Comparison of ENCODE assay signal across 8 cellular contexts in the genomic region with DNA sequence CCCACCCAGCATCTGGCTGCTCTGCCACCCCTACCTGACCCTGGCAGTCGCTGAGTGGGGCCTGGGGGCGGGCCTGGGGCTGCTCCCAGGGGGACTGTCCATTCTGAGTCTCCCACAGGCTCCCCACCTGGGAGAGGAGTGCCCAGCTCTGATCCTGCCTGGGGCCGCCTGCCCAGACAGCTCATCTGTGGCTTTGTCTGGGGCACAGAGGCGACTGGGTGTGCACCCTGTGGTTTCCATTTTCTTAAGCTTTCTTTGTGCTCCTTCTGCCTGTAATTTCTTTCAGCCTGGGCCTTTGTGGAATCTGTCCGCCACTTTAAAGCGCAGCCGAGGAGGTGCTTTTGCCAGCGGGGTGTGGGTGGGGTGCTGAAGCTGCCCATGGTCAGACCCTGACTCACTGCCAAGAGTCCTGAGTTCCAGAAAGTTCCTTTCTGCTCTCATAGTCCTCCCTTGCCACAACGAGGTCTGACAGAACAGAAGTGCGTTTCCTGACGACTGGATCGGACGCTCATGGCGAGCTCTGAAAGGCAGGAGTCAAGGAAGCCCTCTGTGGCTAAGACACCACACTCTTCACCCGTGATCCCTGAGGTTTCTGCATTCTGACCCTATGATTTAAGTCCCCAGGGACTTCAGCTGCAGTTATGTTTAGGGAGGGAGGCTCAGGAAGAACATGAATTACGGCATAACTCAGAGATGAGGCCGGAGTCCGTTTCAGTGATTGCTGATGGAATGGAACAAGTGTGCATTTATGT.
A peak's percentile ranks its signal among the peaks of the same experiment; 100 is the strongest.
DNase-seq lines count a peak whose midpoint lies in the region; ATAC-seq, FAIRE-seq and TF ChIP-seq lines count a peak whose summit lies in the region.

No MANE protein-coding gene starts in this region.

- no peaks in the 10 kb centered on the region for H3K27me3 ChIP-seq in HAP-1 (ENCODE audit: low read depth)
- no peaks in the 10 kb centered on the region for H3K27me3 ChIP-seq in left ventricle myocardium inferior (ENCODE audit: low read depth)
- H3K27me3 ChIP-seq in small intestine (ENCODE audit: control insufficient read depth in 2 of 2, insufficient read depth in 2 of 2, low read length in 2 of 2) = no peaks in the 10 kb centered on the region

- 33 to 44% (median 37%) methylated on average over 18 of the region's 18 CpGs for WGBS in small intestine, 3 donors

- H3K36me3 ChIP-seq in HAP-1 (replicated peaks) = no peaks in the 10 kb centered on the region; the same call in none of the 2 replicates
- peaks cover 13% of the 10 kb centered on the region for H3K36me3 ChIP-seq in left ventricle myocardium inferior
- H3K36me3 ChIP-seq in small intestine (ENCODE audit: control insufficient read depth in 2 of 2, insufficient read depth in 2 of 2, low read length in 2 of 2) = no peaks in the 10 kb centered on the region

- H3K9me3 ChIP-seq in HAP-1 = no peaks in the 10 kb centered on the region
- no peaks in the 10 kb centered on the region for H3K9me3 ChIP-seq in left ventricle myocardium inferior (replicated peaks)
- H3K9me3 ChIP-seq in small intestine (ENCODE audit: control insufficient read depth, low read depth) = no peaks in the 10 kb centered on the region

- H3K4me1 ChIP-seq in HAP-1 (peaks cover 34% of the 10 kb centered on the region), left ventricle myocardium inferior (peaks cover 98% of the 10 kb centered on the region), small intestine (ENCODE audit: control insufficient read depth in 2 of 2, insufficient read depth in 1 of 2, low read depth in 1 of 2, low read length in 1 of 2) (peaks cover 2% of the 10 kb centered on the region in 2 donors)

- in situ Hi-C loops in HAP-1 (cut with MboI; ENCODE audit: low sequenced_read_pairs) = no loop called here

- TF ChIP-seq CTCF in VCaP (conservative IDR thresholded peaks at IDR 0.05) (no peak), left ventricle myocardium inferior (IDR thresholded peaks at IDR 0.05; ENCODE audit: borderline replicate concordance) (no peak)

- ATAC-seq in HG02981 (IDR thresholded peaks at IDR 0.05; ENCODE audit: unreplicated experiment) (no peak), GM21529 (IDR thresholded peaks at IDR 0.05; ENCODE audit: unreplicated experiment) (no peak)

- H3K27ac ChIP-seq in VCaP (peak overlapping the region; percentile 22), left ventricle myocardium inferior (replicated peaks) (peak overlapping the region; percentile 90), small intestine (ENCODE audit: low read depth in 1 of 2, low read length in 1 of 2) (peak overlapping the region; percentile 27 to 56)

- FAIRE-seq in small intestine (lab: Jason Lieb, UNC) = no peak

- DNase-seq in HAP-1 (ENCODE audit: low spot score in 2 of 2) = peak; percentile 60 to 75
- no peak for DNase-seq in left ventricle myocardium inferior
- DNase-seq in small intestine = peak; percentile 59
- no peak for DNase-seq in retina
- no peak for DNase-seq in activated effector memory CD4-positive, alpha-beta T cell treated with anti-CD3 and anti-CD28 coated beads, Interleukin-2, amount 50 U/mL, for 16 hours

- no peak overlapping the region for H3K4me3 ChIP-seq in HAP-1
- no peak overlapping the region for H3K4me3 ChIP-seq in left ventricle myocardium inferior
- H3K4me3 ChIP-seq in small intestine (ENCODE audit: low read depth in 1 of 2, low read length in 2 of 2) = no peak overlapping the region

- intact Hi-C loops in left ventricle myocardium inferior (cut with micrococcal nuclease) = no loop called here

Comparison
In these comparisons a context has a peak if more than half of its experiments do, and no peak if none do; other contexts are left out.
1. DNase-seq: peak in HAP-1 (2 of 2) and small intestine (single experiment); none in left ventricle myocardium inferior (single experiment), retina (single experiment) and activated effector memory CD4-positive, alpha-beta T cell treated with anti-CD3 and anti-CD28 coated beads, Interleukin-2, amount 50 U/mL, for 16 hours (single experiment).
2. H3K27ac ChIP-seq: peak in every context shown above with its lines; median percentile 90 in left ventricle myocardium inferior; 42 in small intestine; 22 in VCaP.